8 cellular contexts compared by ENCODE assay signal in genomic region chr1:100351095-100351884, GRCh38. TPM values are rescaled to one million over a fixed set of nuclear protein-coding genes. Genes with fewer than 3 reads are reported as not detected.
DNase-seq lines count a peak whose midpoint lies in the region; ATAC-seq and TF ChIP-seq lines count a peak whose summit lies in the region.

No MANE protein-coding gene starts in this region.

- H3K9me3 ChIP-seq in CD4-positive, alpha-beta T cell (ENCODE audit: control insufficient read depth, low read length): no peaks in the 10 kb centered on the region
- H3K9me3 ChIP-seq in duodenal mucosa (ENCODE audit: control insufficient read depth in 1 of 2, low read length in 2 of 2): no peaks in the 10 kb centered on the region

- no peaks in the 10 kb centered on the region for H3K9me3 Mint-ChIP-seq in CD4-positive, alpha-beta T cell

- intact Hi-C loops in CD4-positive, alpha-beta T cell (cut with DNase I, micrococcal nuclease): loop anchor here (5.0 to 10.0 kb wide), 7 partner anchors 41 to 219 kb away; partner anchors contain the start of genes RTCA (in 2 of the 2), DBT (in 1 of the 2), SASS6 (in 1 of the 2) and TRMT13 (in 1 of the 2)
- intact Hi-C loops in lower leg skin (cut with DNase I; ENCODE audit: low total_unique reads): no loop called here

- CTCF ChIA-PET in CD4-positive, alpha-beta T cell (lab: Charles Lee): interaction anchor here (1.1 to 4.7 kb wide), 5 partner anchors 30 to 107 kb away, joined by 3 to 40 read pairs (median 4); no protein-coding TSS in a partner anchor

- H3K4me3 Mint-ChIP-seq in CD4-positive, alpha-beta T cell: peak overlapping the region; percentile 93

- peaks cover 0 to 6% of the 10 kb centered on the region in 2 donors for H3K36me3 ChIP-seq in duodenal mucosa (ENCODE audit: control insufficient read depth in 1 of 2, insufficient read depth in 2 of 2, low read length in 2 of 2)

- no peaks in the 10 kb centered on the region for H3K27me3 Mint-ChIP-seq in CD4-positive, alpha-beta T cell

- H3K4me1 ChIP-seq in duodenal mucosa (ENCODE audit: control insufficient read depth in 1 of 2, insufficient read depth in 2 of 2, low read length in 2 of 2): peaks cover 23 to 26% of the 10 kb centered on the region in 2 donors

- peaks cover 36% of the 10 kb centered on the region for H3K4me1 Mint-ChIP-seq in CD4-positive, alpha-beta T cell (ENCODE audit: low read depth)

- H3K9ac ChIP-seq in duodenal mucosa (ENCODE audit: low read depth in 1 of 2, low read length in 2 of 2): peak overlapping the region; percentile 73 to 76

- DNase-seq in CD4-positive, alpha-beta T cell: peak; percentile 72 to 85 (median 80)
- DNase-seq in NCI-H748 treated with DMSO at 0.1 percent for 48 hours (lab: John Stamatoyannopoulos, UW) (peak; percentile 84), lower leg skin (ENCODE audit: low spot score in 2 of 2) (peak; percentile 85 to 96)
- peak; percentile 80 to 83 for DNase-seq in activated CD4-positive, alpha-beta T cell treated with anti-CD3 and anti-CD28 coated beads, Interleukin-2, amount 50 U/mL, for 4 hours
- DNase-seq in stimulated activated CD4-positive, alpha-beta T cell treated with anti-CD3 and anti-CD28 coated beads, Interleukin-4, amount 100 ng/mL, for 4 hours: peak; percentile 81 to 83

- peak; percentile 26 for TF ChIP-seq CTCF in CD4-positive, alpha-beta T cell (IDR thresholded peaks at IDR 0.05)
- TF ChIP-seq CTCF in lower leg skin (IDR thresholded peaks at IDR 0.05): no peak

- no peak for TF ChIP-seq POLR2A in lower leg skin (IDR thresholded peaks at IDR 0.05)

- peak overlapping the region; percentile 97 for H3K4me3 ChIP-seq in duodenal mucosa (ENCODE audit: low read depth in 1 of 2, low read length in 2 of 2)
- peak overlapping the region; percentile 99 for H3K4me3 ChIP-seq in lower leg skin (ENCODE audit: low read depth, poor library complexity, severe bottlenecking)

- peak overlapping the region; percentile 92 for H3K27ac ChIP-seq in CD4-positive, alpha-beta T cell (ENCODE audit: low read depth, low read length)
- peak overlapping the region; percentile 90 for H3K27ac ChIP-seq in duodenal mucosa (ENCODE audit: low read depth, low read length)

- WGBS in lower leg skin, 2 donors: 3 to 4% methylated on average over 36 of the region's 36 CpGs

- peak; percentile 74 for ATAC-seq in CD4-positive, alpha-beta T cell (ENCODE audit: poor library complexity)
- ATAC-seq in GM19395 (IDR thresholded peaks at IDR 0.05; ENCODE audit: unreplicated experiment) (peak; percentile 70), HG03558 (IDR thresholded peaks at IDR 0.05; ENCODE audit: extremely low read depth, unreplicated experiment) (peak; percentile 44)

- POLR2A ChIA-PET in CD4-positive, alpha-beta T cell (lab: Charles Lee): interaction anchor here (0.6 to 6.9 kb wide), 20 partner anchors 10 to 576 kb away, joined by 3 to 67 read pairs (median 16); partner anchors contain the start of genes DBT, EXTL2 and RTCA

- H3K27ac Mint-ChIP-seq in CD4-positive, alpha-beta T cell: peak overlapping the region; percentile 96

- H3K27me3 ChIP-seq in CD4-positive, alpha-beta T cell (ENCODE audit: control insufficient read depth, insufficient read depth, low read length): no peaks in the 10 kb centered on the region
- no peaks in the 10 kb centered on the region for H3K27me3 ChIP-seq in duodenal mucosa (ENCODE audit: control insufficient read depth in 1 of 2, insufficient read depth in 2 of 2, low read length in 2 of 2)

- peaks cover 46% of the 10 kb centered on the region for H3K36me3 Mint-ChIP-seq in CD4-positive, alpha-beta T cell (ENCODE audit: low read depth)

RNA-seq across cellular contexts. Expression of gene CDC14A, which starts 1.0 kb away (rescaled TPM):
- total RNA-seq in CD4-positive, alpha-beta T cell: 100 to 1,000 TPM; 174 to 182 TPM
- 10 to 100 TPM; 13.5 to 15.4 (median 14.4) TPM for total RNA-seq in lower leg skin

Comparison
In these comparisons a context has a peak if more than half of its experiments do, and no peak if none do; other contexts are left out.
1. Peak in every context shown above with its lines: DNase-seq, ATAC-seq, H3K4me3 ChIP-seq and H3K27ac ChIP-seq.
2. RNA of gene CDC14A, which starts 1.0 kb away (total RNA-seq): 174 to 182 TPM in CD4-positive, alpha-beta T cell; 13.5 to 15.4 TPM in lower leg skin; every median in the first group is over 10 times any median in the second.